ENCODE assay signal across 2 cellular contexts in the genomic region with DNA sequence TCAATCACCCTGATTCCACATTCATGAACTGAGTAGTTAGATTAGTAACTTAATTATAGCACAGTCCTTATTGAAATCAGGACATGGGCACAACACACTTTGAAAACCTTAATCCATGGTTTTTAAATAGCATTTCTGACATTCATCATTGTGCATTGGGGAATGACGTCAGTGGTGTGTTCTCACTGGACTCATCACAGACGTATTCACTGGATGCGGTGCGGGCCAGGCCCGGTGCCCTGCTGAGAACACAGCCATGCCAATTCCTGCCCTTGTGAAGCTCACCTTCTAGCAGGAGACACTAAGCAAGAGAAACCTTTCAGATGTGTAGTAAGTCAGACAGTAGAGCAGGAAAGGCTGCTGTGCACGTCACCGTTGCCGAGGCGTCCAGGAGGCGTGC.
TF ChIP-seq lines count a peak whose summit lies in the region.

No MANE protein-coding gene starts in this region.

TF ChIP-seq in SK-N-SH, 30 proteins besides CTCF, POLR2A, EP300 and RAD21 (continued from another document):
- no peak for TF ChIP-seq CHD2 (IDR thresholded peaks at IDR 0.05; ENCODE audit: low read length, partially characterized antibody)
- no peak for TF ChIP-seq EZH2phosphoT487 (IDR thresholded peaks at IDR 0.05; ENCODE audit: borderline replicate concordance, low read depth)
- TF ChIP-seq FOXM1 (IDR thresholded peaks at IDR 0.05; ENCODE audit: low read depth) = no peak
- TF ChIP-seq YY1 (IDR thresholded peaks at IDR 0.05; ENCODE audit: low read depth) = no peak
- no peak for TF ChIP-seq SMC3 (IDR thresholded peaks at IDR 0.05; ENCODE audit: low read depth, low read length)
- TF ChIP-seq FOXJ3 (CRISPR knock-in tag; IDR thresholded peaks at IDR 0.05) = no peak
- TF ChIP-seq REST (IDR thresholded peaks at IDR 0.05; ENCODE audit: low read depth, low read length) = no peak
- TF ChIP-seq TAF1 (IDR thresholded peaks at IDR 0.05; ENCODE audit: borderline replicate concordance, low read depth, low read length) = no peak
- TF ChIP-seq MEF2A (IDR thresholded peaks at IDR 0.05; ENCODE audit: borderline replicate concordance, low read depth) = no peak
- TF ChIP-seq RXRA (IDR thresholded peaks at IDR 0.05; ENCODE audit: borderline replicate concordance, low read depth) = no peak
- TF ChIP-seq MXI1 (IDR thresholded peaks at IDR 0.05; ENCODE audit: low read depth, low read length) = no peak
- TF ChIP-seq, protein P1, sequence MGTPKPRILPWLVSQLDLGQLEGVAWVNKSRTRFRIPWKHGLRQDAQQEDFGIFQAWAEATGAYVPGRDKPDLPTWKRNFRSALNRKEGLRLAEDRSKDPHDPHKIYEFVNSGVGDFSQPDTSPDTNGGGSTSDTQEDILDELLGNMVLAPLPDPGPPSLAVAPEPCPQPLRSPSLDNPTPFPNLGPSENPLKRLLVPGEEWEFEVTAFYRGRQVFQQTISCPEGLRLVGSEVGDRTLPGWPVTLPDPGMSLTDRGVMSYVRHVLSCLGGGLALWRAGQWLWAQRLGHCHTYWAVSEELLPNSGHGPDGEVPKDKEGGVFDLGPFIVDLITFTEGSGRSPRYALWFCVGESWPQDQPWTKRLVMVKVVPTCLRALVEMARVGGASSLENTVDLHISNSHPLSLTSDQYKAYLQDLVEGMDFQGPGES (IDR thresholded peaks at IDR 0.05; ENCODE audit: low read depth, low read length) = no peak
- no peak for TF ChIP-seq USF1 (IDR thresholded peaks at IDR 0.05; ENCODE audit: borderline replicate concordance, low read depth)
TF ChIP-seq in SK-N-SH: peak in this region for 0.

TF ChIP-seq in SK-N-SH treated with all-trans-retinoic acid at 6 μM for 48 hours, 23 proteins besides CTCF, POLR2A, EP300 and RAD21 (continued from another document):
- TF ChIP-seq, protein P2, sequence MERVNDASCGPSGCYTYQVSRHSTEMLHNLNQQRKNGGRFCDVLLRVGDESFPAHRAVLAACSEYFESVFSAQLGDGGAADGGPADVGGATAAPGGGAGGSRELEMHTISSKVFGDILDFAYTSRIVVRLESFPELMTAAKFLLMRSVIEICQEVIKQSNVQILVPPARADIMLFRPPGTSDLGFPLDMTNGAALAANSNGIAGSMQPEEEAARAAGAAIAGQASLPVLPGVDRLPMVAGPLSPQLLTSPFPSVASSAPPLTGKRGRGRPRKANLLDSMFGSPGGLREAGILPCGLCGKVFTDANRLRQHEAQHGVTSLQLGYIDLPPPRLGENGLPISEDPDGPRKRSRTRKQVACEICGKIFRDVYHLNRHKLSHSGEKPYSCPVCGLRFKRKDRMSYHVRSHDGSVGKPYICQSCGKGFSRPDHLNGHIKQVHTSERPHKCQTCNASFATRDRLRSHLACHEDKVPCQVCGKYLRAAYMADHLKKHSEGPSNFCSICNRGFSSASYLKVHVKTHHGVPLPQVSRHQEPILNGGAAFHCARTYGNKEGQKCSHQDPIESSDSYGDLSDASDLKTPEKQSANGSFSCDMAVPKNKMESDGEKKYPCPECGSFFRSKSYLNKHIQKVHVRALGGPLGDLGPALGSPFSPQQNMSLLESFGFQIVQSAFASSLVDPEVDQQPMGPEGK (CRISPR knock-in tag; IDR thresholded peaks at IDR 0.05; ENCODE audit: borderline replicate concordance) = no peak
- TF ChIP-seq ZNF565 (CRISPR knock-in tag; conservative IDR thresholded peaks at IDR 0.05; ENCODE audit: low read depth) (no peak), CSDC2 (CRISPR knock-in tag; IDR thresholded peaks at IDR 0.05) (no peak), ARNTL (CRISPR knock-in tag; IDR thresholded peaks at IDR 0.05; ENCODE audit: borderline replicate concordance, low read depth) (no peak), ZC3H10 (CRISPR knock-in tag; IDR thresholded peaks at IDR 0.05) (no peak), BACH2 (CRISPR knock-in tag; IDR thresholded peaks at IDR 0.05; ENCODE audit: borderline replicate concordance) (no peak), SNAI2 (CRISPR knock-in tag; IDR thresholded peaks at IDR 0.05) (no peak), TCF4 (CRISPR knock-in tag; IDR thresholded peaks at IDR 0.05; ENCODE audit: borderline replicate concordance) (no peak), OSR1 (CRISPR knock-in tag; IDR thresholded peaks at IDR 0.05) (no peak)
